ENCODE assay signal across 8 cellular contexts in the genomic region with DNA sequence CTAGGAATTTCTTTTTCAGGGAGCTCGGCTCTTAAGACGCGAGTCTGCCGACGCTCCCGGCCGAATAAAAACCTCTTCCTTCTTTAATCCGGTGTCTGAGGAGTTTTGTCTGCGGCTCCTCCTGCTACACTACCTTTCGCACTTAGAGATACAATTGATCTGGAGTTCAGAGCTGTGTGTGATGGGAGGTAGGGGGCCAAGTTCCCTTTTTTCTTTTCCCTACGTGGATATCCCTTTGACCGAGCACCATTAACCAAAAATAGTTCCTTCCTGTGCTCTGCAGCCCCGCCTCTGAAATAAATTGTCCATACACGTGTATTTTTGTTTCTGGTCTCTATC. TPM values are rescaled to one million over a fixed set of nuclear protein-coding genes. Genes with fewer than 3 reads are reported as not detected.
A peak's percentile ranks its signal among the peaks of the same experiment; 100 is the strongest.
DNase-seq lines count a peak whose midpoint lies in the region; ATAC-seq, FAIRE-seq and TF ChIP-seq lines count a peak whose summit lies in the region.

No MANE protein-coding gene starts in this region.

- no peaks in the 10 kb centered on the region for H3K9me3 Mint-ChIP-seq in activated T-helper 1 cell treated with anti-CD3 and anti-CD28 coated beads, Interleukin-12 subunit alpha, Interleukin-12 subunit beta, Interleukin-2, Interleukin-4 antibody, amounts not matched to agents 30 ng/mL and 10 ng/mL and 1 ng/mL, durations not matched to agents 14 hours and 24 hours and 36 hours

- H3K4me2 ChIP-seq in KMS-11, result peak overlapping the region; percentile 82

- no peak overlapping the region; the same call in 1 of the 2 replicates for H3K27ac ChIP-seq in KMS-11

- no peaks in the 10 kb centered on the region for H4K20me1 ChIP-seq in KMS-11 (ENCODE audit: insufficient read depth)

- peaks cover 40% of the 10 kb centered on the region for H3K4me1 Mint-ChIP-seq in activated T-helper 1 cell treated with anti-CD3 and anti-CD28 coated beads, Interleukin-12 subunit alpha, Interleukin-12 subunit beta, Interleukin-2, Interleukin-4 antibody, amounts not matched to agents 30 ng/mL and 10 ng/mL and 1 ng/mL, durations not matched to agents 14 hours and 24 hours and 36 hours (ENCODE audit: low read depth)

- H2AFZ ChIP-seq in KMS-11 (ENCODE audit: low read depth), result peak overlapping the region; percentile 55

- intact Hi-C loops in activated T-helper 1 cell treated with anti-CD3 and anti-CD28 coated beads, Interleukin-12 subunit alpha, Interleukin-12 subunit beta, Interleukin-2, Interleukin-4 antibody, amounts not matched to agents 30 ng/mL and 10 ng/mL and 1 ng/mL, durations not matched to agents 14 hours and 24 hours and 36 hours (cut with micrococcal nuclease), result loop anchor here (1.0 to 10.0 kb wide), 8 partner anchors 23 to 841 kb away; partner anchors contain the start of genes RELL1 and TBC1D1
- intact Hi-C loops in left ventricle myocardium superior (cut with micrococcal nuclease), result no loop called here

- H3K4me3 Mint-ChIP-seq in activated T-helper 1 cell treated with anti-CD3 and anti-CD28 coated beads, Interleukin-12 subunit alpha, Interleukin-12 subunit beta, Interleukin-2, Interleukin-4 antibody, amounts not matched to agents 30 ng/mL and 10 ng/mL and 1 ng/mL, durations not matched to agents 14 hours and 24 hours and 36 hours, result peak overlapping the region; percentile 87

- H3K27ac Mint-ChIP-seq in activated T-helper 1 cell treated with anti-CD3 and anti-CD28 coated beads, Interleukin-12 subunit alpha, Interleukin-12 subunit beta, Interleukin-2, Interleukin-4 antibody, amounts not matched to agents 30 ng/mL and 10 ng/mL and 1 ng/mL, durations not matched to agents 14 hours and 24 hours and 36 hours, result peak overlapping the region; percentile 86

- peak; percentile 34 for DNase-seq in D341Med (ENCODE audit: low spot score)
- no peak for DNase-seq in activated T-helper 1 cell treated with anti-CD3 and anti-CD28 coated beads, Interleukin-12 subunit alpha, Interleukin-12 subunit beta, Interleukin-2, Interleukin-4 antibody, amounts not matched to agents 30 ng/mL and 10 ng/mL and 1 ng/mL, durations not matched to agents 14 hours and 24 hours and 36 hours (ENCODE audit: low spot score)
- no peak for DNase-seq in left ventricle myocardium superior
- DNase-seq in skeletal muscle cell (ENCODE audit: low read depth), result no peak
- no peak for DNase-seq in D721Med (ENCODE audit: insufficient read length, low spot score)
- no peak for DNase-seq in AG08396 (ENCODE audit: low spot score)

- H3K9ac ChIP-seq in KMS-11, result peak overlapping the region; percentile 69; the same call in 1 of the 2 replicates

- H3K36me3 ChIP-seq in KMS-11 (ENCODE audit: insufficient read depth), result no peaks in the 10 kb centered on the region

- no peaks in the 10 kb centered on the region for H3K27me3 ChIP-seq in KMS-11 (ENCODE audit: insufficient read depth, low read depth)

- H3K4me3 ChIP-seq in KMS-11 (IDR thresholded peaks at IDR 0.05; ENCODE audit: insufficient read depth, low read depth, low read length) (peak overlapping the region; percentile 89), skeletal muscle cell (ENCODE audit: low read depth, low read length) (peak overlapping the region; percentile 96)

- H3K36me3 Mint-ChIP-seq in activated T-helper 1 cell treated with anti-CD3 and anti-CD28 coated beads, Interleukin-12 subunit alpha, Interleukin-12 subunit beta, Interleukin-2, Interleukin-4 antibody, amounts not matched to agents 30 ng/mL and 10 ng/mL and 1 ng/mL, durations not matched to agents 14 hours and 24 hours and 36 hours (ENCODE audit: low read depth), result peaks cover 18% of the 10 kb centered on the region

- no peaks in the 10 kb centered on the region for H3K27me3 Mint-ChIP-seq in activated T-helper 1 cell treated with anti-CD3 and anti-CD28 coated beads, Interleukin-12 subunit alpha, Interleukin-12 subunit beta, Interleukin-2, Interleukin-4 antibody, amounts not matched to agents 30 ng/mL and 10 ng/mL and 1 ng/mL, durations not matched to agents 14 hours and 24 hours and 36 hours (ENCODE audit: insufficient read depth)

- TF ChIP-seq CTCF in KMS-11 (conservative IDR thresholded peaks at IDR 0.05; ENCODE audit: low read depth, low read length) (no peak), D721Med (IDR thresholded peaks at IDR 0.05; ENCODE audit: insufficient read depth, missing control alignments) (no peak)

- peaks cover 7% of the 10 kb centered on the region for H3K4me1 ChIP-seq in KMS-11 (ENCODE audit: low read depth, poor library complexity, severe bottlenecking)

- H3K79me2 ChIP-seq in KMS-11 (ENCODE audit: insufficient read depth, low read depth), result no peaks in the 10 kb centered on the region

- ATAC-seq in GM21529 (IDR thresholded peaks at IDR 0.05; ENCODE audit: unreplicated experiment) (peak; percentile 8), left ventricle myocardium superior (peak; percentile 34)

- FAIRE-seq in D721Med (lab: Jason Lieb, UNC), result no peak

RNA-seq across cellular contexts. Expression of gene PGM2, which starts 0.6 kb away (rescaled TPM):
- total RNA-seq in activated T-helper 1 cell treated with anti-CD3 and anti-CD28 coated beads, Interleukin-12 subunit alpha, Interleukin-12 subunit beta, Interleukin-2, Interleukin-4 antibody, amounts not matched to agents 30 ng/mL and 10 ng/mL and 1 ng/mL, durations not matched to agents 14 hours and 24 hours and 36 hours, result 43.0 and 50.0 TPM in 2 replicates
- 12.8 TPM for total RNA-seq in left ventricle myocardium superior
